In genomic region chr19:661427-662196, GRCh38 we compare ENCODE assay signal across 8 cellular contexts. TPM values are rescaled to one million over a fixed set of nuclear protein-coding genes. Genes with fewer than 3 reads are reported as not detected.
DNase-seq lines count a peak whose midpoint lies in the region; ATAC-seq, FAIRE-seq and TF ChIP-seq lines count a peak whose summit lies in the region.

No MANE protein-coding gene starts in this region.

- no peaks in the 10 kb centered on the region for H3K27me3 Mint-ChIP-seq in activated naive CD8-positive, alpha-beta T cell treated with anti-CD3 and anti-CD28 coated beads, Interleukin-2, amount 50 U/mL, for 24 hours

- DNase-seq in GM20000 (ENCODE audit: low spot score) (peak; percentile 91), kidney tubule cell (ENCODE audit: low spot score) (peak; percentile 32), NCI-H2196 treated with DMSO at 0.1 percent for 48 hours (lab: John Stamatoyannopoulos, UW; ENCODE audit: unreplicated experiment) (no peak), frontal cortex (ENCODE audit: low spot score in 2 of 2) (no peak)
- DNase-seq in activated naive CD8-positive, alpha-beta T cell treated with anti-CD3 and anti-CD28 coated beads, Interleukin-2, amount 50 U/mL, for 24 hours: peak; percentile 68
- peak; percentile 49 for DNase-seq in stimulated activated CD8-positive, alpha-beta memory T cell treated with anti-CD3 and anti-CD28 coated beads, Interleukin-15, amount 100 ng/mL, for 1 hour (ENCODE audit: low read depth)

- TF ChIP-seq CTCF in GM20000 (IDR thresholded peaks at IDR 0.05; ENCODE audit: extremely low read depth, missing control alignments): no peak

- peaks cover 7% of the 10 kb centered on the region for H3K36me3 Mint-ChIP-seq in activated naive CD8-positive, alpha-beta T cell treated with anti-CD3 and anti-CD28 coated beads, Interleukin-2, amount 50 U/mL, for 24 hours (ENCODE audit: low read depth)

- H3K9me3 Mint-ChIP-seq in activated naive CD8-positive, alpha-beta T cell treated with anti-CD3 and anti-CD28 coated beads, Interleukin-2, amount 50 U/mL, for 24 hours: no peaks in the 10 kb centered on the region

- TF ChIP-seq POLR2A in Raji (IDR thresholded peaks at IDR 0.05; ENCODE audit: insufficient read depth, low read depth, low read length): 0 out of 2 replicates have a peak, but pooled peaks have one; percentile 21

- FAIRE-seq in frontal cortex (lab: Jason Lieb, UNC): no peak

- peak overlapping the region; percentile 95 for H3K4me3 Mint-ChIP-seq in activated naive CD8-positive, alpha-beta T cell treated with anti-CD3 and anti-CD28 coated beads, Interleukin-2, amount 50 U/mL, for 24 hours

- H3K4me1 Mint-ChIP-seq in activated naive CD8-positive, alpha-beta T cell treated with anti-CD3 and anti-CD28 coated beads, Interleukin-2, amount 50 U/mL, for 24 hours: peaks cover 49% of the 10 kb centered on the region

- H3K27ac Mint-ChIP-seq in activated naive CD8-positive, alpha-beta T cell treated with anti-CD3 and anti-CD28 coated beads, Interleukin-2, amount 50 U/mL, for 24 hours: peak overlapping the region; percentile 90

- ATAC-seq in activated naive CD8-positive, alpha-beta T cell treated with anti-CD3 and anti-CD28 coated beads, Interleukin-2, amount 50 U/mL, for 24 hours: peak; percentile 53
- ATAC-seq in GM21390 (IDR thresholded peaks at IDR 0.05; ENCODE audit: unreplicated experiment): no peak

RNA-seq across cellular contexts. Expression of gene RNF126, which starts 1.4 kb away (rescaled TPM):
- total RNA-seq in frontal cortex: 17.5 TPM

RNA-seq across cellular contexts. Expression of gene FSTL3, which starts 14.6 kb away (rescaled TPM):
- 2.0 TPM for total RNA-seq in frontal cortex

RNA-seq across cellular contexts. Expression of gene FGF22, which starts 21.9 kb away (rescaled TPM):
- under 0.01 TPM for total RNA-seq in frontal cortex

RNA-seq across cellular contexts. Expression of gene POLRMT, which starts 28.3 kb away (rescaled TPM):
- 15.9 TPM for total RNA-seq in frontal cortex

RNA-seq across cellular contexts. Expression of gene PRSS57, which starts 33.6 kb away (rescaled TPM):
- total RNA-seq in frontal cortex: not detected

Comparison
In these comparisons a context has a peak if more than half of its experiments do, and no peak if none do; other contexts are left out.
1. DNase-seq: peak in GM20000 (single experiment), activated naive CD8-positive, alpha-beta T cell treated with anti-CD3 and anti-CD28 coated beads, Interleukin-2, amount 50 U/mL, for 24 hours (single experiment), kidney tubule cell (single experiment) and stimulated activated CD8-positive, alpha-beta memory T cell treated with anti-CD3 and anti-CD28 coated beads, Interleukin-15, amount 100 ng/mL, for 1 hour (single experiment); none in NCI-H2196 treated with DMSO at 0.1 percent for 48 hours (single experiment) and frontal cortex (0 of 2).